ENCODE assay signal across 8 cellular contexts in genomic region chr4:2008671-2008920, GRCh38. TPM values are rescaled to one million over a fixed set of nuclear protein-coding genes. Genes with fewer than 3 reads are reported as not detected.
A peak's percentile ranks its signal among the peaks of the same experiment; 100 is the strongest.
DNase-seq lines count a peak whose midpoint lies in the region; ATAC-seq and TF ChIP-seq lines count a peak whose summit lies in the region.

No MANE protein-coding gene starts in this region.

- peak overlapping the region; percentile 86 for H3K4me3 ChIP-seq in mononuclear cell (ENCODE audit: low read length)

- H3K9me3 ChIP-seq in mononuclear cell (ENCODE audit: low read depth, low read length), result no peaks in the 10 kb centered on the region

- no peaks in the 10 kb centered on the region for H3K9me3 Mint-ChIP-seq in stimulated activated naive CD8-positive, alpha-beta T cell treated with anti-CD3 and anti-CD28 coated beads, Interleukin-15, Interleukin-2, amounts not matched to agents 100 ng/mL and 50 ng/mL, for 24 hours
- no peaks in the 10 kb centered on the region for H3K9me3 Mint-ChIP-seq in chondrocyte (ENCODE audit: low read depth)

- ATAC-seq in stimulated activated naive CD8-positive, alpha-beta T cell treated with anti-CD3 and anti-CD28 coated beads, Interleukin-15, Interleukin-2, amounts not matched to agents 100 U/mL and 50 U/mL, for 24 hours, result no peak

- peak overlapping the region; percentile 83 for H3K27ac Mint-ChIP-seq in stimulated activated naive CD8-positive, alpha-beta T cell treated with anti-CD3 and anti-CD28 coated beads, Interleukin-15, Interleukin-2, amounts not matched to agents 100 ng/mL and 50 ng/mL, for 24 hours
- H3K27ac Mint-ChIP-seq in chondrocyte (ENCODE audit: unreplicated experiment), result peak overlapping the region; percentile 79

- peaks cover 43% of the 10 kb centered on the region for H3K4me1 ChIP-seq in mononuclear cell (ENCODE audit: insufficient read depth, low read length)

- POLR2A ChIA-PET in GM10248 (lab: Yijun Ruan, JAX), result no interaction called here

- H3K4me3 Mint-ChIP-seq in stimulated activated naive CD8-positive, alpha-beta T cell treated with anti-CD3 and anti-CD28 coated beads, Interleukin-15, Interleukin-2, amounts not matched to agents 100 ng/mL and 50 ng/mL, for 24 hours, result peak overlapping the region; percentile 92
- H3K4me3 Mint-ChIP-seq in chondrocyte (ENCODE audit: unreplicated experiment), result peak overlapping the region; percentile 82

- H3K27me3 ChIP-seq in mononuclear cell (ENCODE audit: insufficient read depth, low read length), result no peaks in the 10 kb centered on the region

- CTCF ChIA-PET in GM10248 (lab: Yijun Ruan, JAX), result interaction anchor here (1.4 to 1.5 kb wide), 3 partner anchors 14 to 211 kb away, joined by 3 to 6 read pairs (median 4); no protein-coding TSS in a partner anchor

- no peaks in the 10 kb centered on the region for H3K27me3 Mint-ChIP-seq in stimulated activated naive CD8-positive, alpha-beta T cell treated with anti-CD3 and anti-CD28 coated beads, Interleukin-15, Interleukin-2, amounts not matched to agents 100 ng/mL and 50 ng/mL, for 24 hours
- H3K27me3 Mint-ChIP-seq in chondrocyte (ENCODE audit: low read depth), result no peaks in the 10 kb centered on the region

- no peak for DNase-seq in stimulated activated naive CD8-positive, alpha-beta T cell treated with anti-CD3 and anti-CD28 coated beads, Interleukin-15, Interleukin-2, amounts not matched to agents 100 U/mL and 50 U/mL, for 24 hours
- DNase-seq in chondrocyte (ENCODE audit: low spot score) (no peak), C1 segment of cervical spinal cord (lab: John Stamatoyannopoulos, UW) (no peak), NCI-H446 treated with DMSO at 0.1 percent for 48 hours (lab: John Stamatoyannopoulos, UW) (no peak), GM10248 (ENCODE audit: extremely low spot score) (no peak), NOMO-1 treated with DMSO at 0.1 percent for 48 hours (lab: John Stamatoyannopoulos, UW; ENCODE audit: unreplicated experiment) (no peak)

- no peak for TF ChIP-seq CTCF in chondrocyte (IDR thresholded peaks at IDR 0.05)
- TF ChIP-seq CTCF in GM10248 (IDR thresholded peaks at IDR 0.05; ENCODE audit: control extremely low read depth, extremely low read depth, low read depth, missing control alignments), result no peak

- H3K36me3 Mint-ChIP-seq in stimulated activated naive CD8-positive, alpha-beta T cell treated with anti-CD3 and anti-CD28 coated beads, Interleukin-15, Interleukin-2, amounts not matched to agents 100 ng/mL and 50 ng/mL, for 24 hours (ENCODE audit: low read depth), result peaks cover 21% of the 10 kb centered on the region
- peaks cover 1% of the 10 kb centered on the region for H3K36me3 Mint-ChIP-seq in chondrocyte (ENCODE audit: low read depth)

- H3K4me1 Mint-ChIP-seq in stimulated activated naive CD8-positive, alpha-beta T cell treated with anti-CD3 and anti-CD28 coated beads, Interleukin-15, Interleukin-2, amounts not matched to agents 100 ng/mL and 50 ng/mL, for 24 hours (ENCODE audit: low read depth), result peaks cover 31% of the 10 kb centered on the region
- peaks cover 24% of the 10 kb centered on the region for H3K4me1 Mint-ChIP-seq in chondrocyte (ENCODE audit: low read depth)

RNA-seq across cellular contexts. Expression of gene NELFA, which starts 0.2 kb away (rescaled TPM):
- total RNA-seq in chondrocyte (23.5 to 25.6 TPM (median 24.0 TPM) in 3 replicates), mononuclear cell (17.9 TPM)

RNA-seq across cellular contexts. Expression of gene NAT8L, which starts 50.5 kb away (rescaled TPM):
- total RNA-seq in chondrocyte, result 0.53 to 1.6 TPM (median 1.6 TPM) in 3 replicates
- total RNA-seq in mononuclear cell, result 0.10 TPM
